9 cellular contexts compared by ENCODE assay signal in genomic region chr2:173962583-173963110, GRCh38. TPM values are rescaled to one million over a fixed set of nuclear protein-coding genes. Genes with fewer than 3 reads are reported as not detected.
DNase-seq lines count a peak whose midpoint lies in the region; ATAC-seq, FAIRE-seq and TF ChIP-seq lines count a peak whose summit lies in the region.
"Had no signal": no experiment of that assay in that cellular context is flagged by ENCODE, and none has a peak within 500 bp of the region (broad histone marks: within the 10 kb centered on the region; RNA-seq: fewer than 3 reads in every experiment).

No MANE protein-coding gene starts in this region.

- 22 to 24% (median 23%) methylated on average over 4 of the region's 4 CpGs for WGBS in adrenal gland, 4 donors
- 5% methylated on average over 4 of the region's 4 CpGs for WGBS in right lobe of liver (ENCODE audit: insufficient coverage, low coverage, low lambda C conversion rate, missing lambda C conversion rate)

- FAIRE-seq in A204.1 (lab: Jason Lieb, UNC), result peak; percentile 30
- FAIRE-seq: islet of Langerhans had no signal

- H3K4me3 ChIP-seq in HAP-1 (peak overlapping the region; percentile 93), adrenal gland (peak overlapping the region in 3 of 4 donors; percentile 21 to 99 (median 94)), right lobe of liver (peak overlapping the region; percentile 80 to 86 (median 80)), uterus (peak overlapping the region; percentile 88 to 100)

- intact Hi-C loops in adrenal gland (cut with DNase I), result no loop called here
- intact Hi-C loops in right lobe of liver (cut with DNase I), result no loop called here
- intact Hi-C loops in uterus (cut with DNase I; ENCODE audit: low total_unique reads), result loop anchor here (10.0 kb wide), 1 partner anchor 62 kb away; no protein-coding TSS in a partner anchor

- H3K36me3 ChIP-seq in HAP-1 (replicated peaks), result peaks cover 13% of the 10 kb centered on the region; the same call in 1 of the 2 replicates
- no peaks in the 10 kb centered on the region for H3K36me3 ChIP-seq in adrenal gland (replicated peaks in 1 of 2)
- no peaks in the 10 kb centered on the region for H3K36me3 ChIP-seq in right lobe of liver
- H3K36me3 ChIP-seq in uterus, result peaks cover 0 to 3% of the 10 kb centered on the region in 2 donors

- in situ Hi-C loops in HAP-1 (cut with MboI; ENCODE audit: low sequenced_read_pairs), result no loop called here

- TF ChIP-seq POLR2A in adrenal gland (IDR thresholded peaks at IDR 0.05) (no peak), right lobe of liver (IDR thresholded peaks at IDR 0.05) (no peak), uterus (IDR thresholded peaks at IDR 0.05) (no peak)

- ATAC-seq in right lobe of liver, result no peak
- no peak for ATAC-seq in GM21528 (IDR thresholded peaks at IDR 0.05; ENCODE audit: low FRiP score, unreplicated experiment)

- H3K4me1 ChIP-seq in HAP-1 (peaks cover 19% of the 10 kb centered on the region), adrenal gland (replicated peaks in 1 of 2) (peaks cover 10 to 57% of the 10 kb centered on the region in 2 donors), right lobe of liver (peaks cover 0 to 43% (median 7%) of the 10 kb centered on the region in 4 donors), uterus (peaks cover 0 to 12% of the 10 kb centered on the region in 2 donors)

- no peak for TF ChIP-seq CTCF in adrenal gland (IDR thresholded peaks at IDR 0.05)
- no peak for TF ChIP-seq CTCF in right lobe of liver (IDR thresholded peaks at IDR 0.05)
- TF ChIP-seq CTCF in uterus (IDR thresholded peaks at IDR 0.05), result no peak

- H3K9me3 ChIP-seq in HAP-1 (no peaks in the 10 kb centered on the region), adrenal gland (replicated peaks in 1 of 3) (peaks cover 0 to 4% (median 0%) of the 10 kb centered on the region in 3 donors), right lobe of liver (no peaks in the 10 kb centered on the region), uterus (peaks cover 0 to 5% of the 10 kb centered on the region in 2 donors)

- DNase-seq in HAP-1 (ENCODE audit: low spot score in 2 of 2) (peak in 1 of 2 experiments; percentile 25), adrenal gland (no peak), right lobe of liver (no peak), uterus (no peak), activated gamma-delta T cell (lab: John Stamatoyannopoulos, UW) (no peak), SHP77 treated with DMSO at 0.1 percent for 48 hours (lab: John Stamatoyannopoulos, UW) (no peak)

- H3K27ac ChIP-seq in adrenal gland (peak overlapping the region; percentile 89 to 100 (median 98)), right lobe of liver (peak overlapping the region; percentile 98 to 100 (median 100)), uterus (peak overlapping the region; percentile 100)

- H3K27me3 ChIP-seq in HAP-1 (ENCODE audit: low read depth), result no peaks in the 10 kb centered on the region
- H3K27me3 ChIP-seq in adrenal gland, result no peaks in the 10 kb centered on the region
- no peaks in the 10 kb centered on the region for H3K27me3 ChIP-seq in right lobe of liver
- no peaks in the 10 kb centered on the region for H3K27me3 ChIP-seq in uterus

RNA-seq across cellular contexts. Expression of gene SP3, which starts 2.5 kb away (rescaled TPM):
- total RNA-seq in adrenal gland (100 to 1,000 TPM in 1 of 8 donors, 10 to 100 TPM in 7; 50.5 to 118 (median 56.4) TPM), right lobe of liver (10 to 100 TPM; 28.4 to 36.5 (median 32.4) TPM), uterus (100 to 1,000 TPM; 100 to 359 (median 220) TPM)
- polyA plus RNA-seq in adrenal gland, result 10 to 100 TPM in 1 of 3 donors, 1 to 10 TPM in 2; 8.9 to 42.5 (median 10.0) TPM
